7 cellular contexts compared by ENCODE assay signal in the genomic region with DNA sequence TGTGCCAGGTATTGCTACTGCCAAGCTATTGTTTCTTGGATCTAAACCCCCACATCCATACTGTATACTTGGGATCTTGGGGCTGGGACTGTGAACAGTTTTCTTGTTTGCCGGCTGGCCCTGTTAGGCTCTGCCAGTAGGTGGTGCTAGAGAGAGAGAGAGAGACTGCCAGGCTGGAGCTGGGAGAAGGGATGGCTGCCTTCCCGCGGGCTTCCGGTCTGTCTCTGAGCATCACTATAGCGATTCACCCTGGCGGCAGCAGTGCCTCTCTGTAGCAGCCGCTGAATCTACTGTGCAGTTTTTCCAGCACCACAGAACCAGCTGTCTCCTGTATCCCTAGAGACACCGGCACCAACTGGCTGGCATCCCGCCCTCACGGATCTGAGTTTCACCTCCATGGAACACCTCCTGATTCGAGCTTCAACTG.
DNase-seq lines count a peak whose midpoint lies in the region; ATAC-seq and TF ChIP-seq lines count a peak whose summit lies in the region.

No MANE protein-coding gene starts in this region.

- H3K36me3 ChIP-seq in effector memory CD4-positive, alpha-beta T cell (ENCODE audit: control insufficient read depth, insufficient read depth, low read length) = no peaks in the 10 kb centered on the region

- H3K4me1 ChIP-seq in effector memory CD4-positive, alpha-beta T cell (ENCODE audit: control insufficient read depth, insufficient read depth, low read length, poor library complexity, severe bottlenecking) = no peaks in the 10 kb centered on the region

- no peak overlapping the region for H3K27ac ChIP-seq in effector memory CD4-positive, alpha-beta T cell (ENCODE audit: insufficient read depth, low read length, poor library complexity, severe bottlenecking)
- peak overlapping the region; percentile 31 for H3K27ac ChIP-seq in substantia nigra (ENCODE audit: low read depth, low read length, poor library complexity, severe bottlenecking)

- H3K9me3 Mint-ChIP-seq in activated CD4-positive, alpha-beta T cell treated with anti-CD3 and anti-CD28 coated beads, Interleukin-2, amount 10 ng/mL, durations not matched to agents 7 days and 5 days = no peaks in the 10 kb centered on the region

- peak; percentile 73 for ATAC-seq in HG02678 (IDR thresholded peaks at IDR 0.05; ENCODE audit: unreplicated experiment)

- H3K4me3 Mint-ChIP-seq in activated CD4-positive, alpha-beta T cell treated with anti-CD3 and anti-CD28 coated beads, Interleukin-2, amount 10 ng/mL, durations not matched to agents 7 days and 5 days = no peak overlapping the region

- POLR2A ChIA-PET in activated CD4-positive, alpha-beta T cell treated with anti-CD3 and anti-CD28 coated beads, Interleukin-2, amount 10 ng/mL, durations not matched to agents 7 days and 5 days (lab: Charles Lee) = no interaction called here

- no peaks in the 10 kb centered on the region for H3K27me3 ChIP-seq in effector memory CD4-positive, alpha-beta T cell (replicated peaks; ENCODE audit: control insufficient read depth, insufficient read depth, low read length, poor library complexity, severe bottlenecking)

- no peaks in the 10 kb centered on the region for H3K9me3 ChIP-seq in effector memory CD4-positive, alpha-beta T cell (ENCODE audit: control insufficient read depth, low read length)

- peaks cover 2% of the 10 kb centered on the region for H3K27me3 Mint-ChIP-seq in activated CD4-positive, alpha-beta T cell treated with anti-CD3 and anti-CD28 coated beads, Interleukin-2, amount 10 ng/mL, durations not matched to agents 7 days and 5 days

- DNase-seq in NCI-H2227 (lab: John Stamatoyannopoulos, UW; ENCODE audit: unreplicated experiment) (peak; percentile 85), myocyte (ENCODE audit: low read depth) (peak; percentile 57), substantia nigra (lab: John Stamatoyannopoulos, UW) (peak in 29 of 49 donors; percentile 5 to 81 (median 18))
- DNase-seq in activated CD4-positive, alpha-beta T cell treated with anti-CD3 and anti-CD28 coated beads, Interleukin-2, amount 10 ng/mL, durations not matched to agents 7 days and 5 days = peak; percentile 64
- peak in 2 of 3 donors; percentile 12 to 18 for DNase-seq in effector memory CD4-positive, alpha-beta T cell

- peak; percentile 96 for TF ChIP-seq CTCF in GM12873 (IDR thresholded peaks at IDR 0.05; ENCODE audit: insufficient read depth, low read depth, low read length, missing control alignments)

- H3K4me1 Mint-ChIP-seq in activated CD4-positive, alpha-beta T cell treated with anti-CD3 and anti-CD28 coated beads, Interleukin-2, amount 10 ng/mL, durations not matched to agents 7 days and 5 days = no peaks in the 10 kb centered on the region

- CTCF ChIA-PET in activated CD4-positive, alpha-beta T cell treated with anti-CD3 and anti-CD28 coated beads, Interleukin-2, amount 10 ng/mL, durations not matched to agents 7 days and 5 days (lab: Charles Lee) = interaction anchor here (0.9 to 3.5 kb wide), 5 partner anchors 8 to 26 kb away, joined by 3 to 20 read pairs (median 4); no protein-coding TSS in a partner anchor

- H3K36me3 Mint-ChIP-seq in activated CD4-positive, alpha-beta T cell treated with anti-CD3 and anti-CD28 coated beads, Interleukin-2, amount 10 ng/mL, durations not matched to agents 7 days and 5 days (ENCODE audit: low read depth) = no peaks in the 10 kb centered on the region

- no peak overlapping the region for H3K4me3 ChIP-seq in effector memory CD4-positive, alpha-beta T cell (ENCODE audit: insufficient read depth, low read depth, low read length, poor library complexity, severe bottlenecking)

- no peak overlapping the region for H3K27ac Mint-ChIP-seq in activated CD4-positive, alpha-beta T cell treated with anti-CD3 and anti-CD28 coated beads, Interleukin-2, amount 10 ng/mL, durations not matched to agents 7 days and 5 days

Comparison
In these comparisons a context has a peak if more than half of its experiments do, and no peak if none do; other contexts are left out.
1. DNase-seq: peak in every context shown above with its lines; median percentile 85 in NCI-H2227; 64 in activated CD4-positive, alpha-beta T cell treated with anti-CD3 and anti-CD28 coated beads, Interleukin-2, amount 10 ng/mL, durations not matched to agents 7 days and 5 days; 57 in myocyte; 18 in substantia nigra; 15 in effector memory CD4-positive, alpha-beta T cell.